ENCODE assay signal across 9 cellular contexts in genomic region chr21:33949516-33950424, GRCh38. TPM values are rescaled to one million over a fixed set of nuclear protein-coding genes. Genes with fewer than 3 reads are reported as not detected.
DNase-seq lines count a peak whose midpoint lies in the region; ATAC-seq and TF ChIP-seq lines count a peak whose summit lies in the region.
"Had no signal": no experiment of that assay in that cellular context is flagged by ENCODE, and none has a peak within 500 bp of the region (broad histone marks: within the 10 kb centered on the region; RNA-seq: fewer than 3 reads in every experiment).

No MANE protein-coding gene starts in this region.

- DNase-seq in stimulated activated CD8-positive, alpha-beta memory T cell treated with anti-CD3 and anti-CD28 coated beads, Interleukin-12 subunit alpha, Interleukin-12 subunit beta, amount 100 ng/mL, for 24 hours (ENCODE audit: extremely low read depth), result peak; percentile 36
- no peak for DNase-seq in NCI-H2196 (lab: John Stamatoyannopoulos, UW; ENCODE audit: unreplicated experiment)
- no peak for DNase-seq in omental fat pad (ENCODE audit: low spot score)
- DNase-seq in left lobe of liver (ENCODE audit: low spot score), result no peak

- ATAC-seq in GM18907 (IDR thresholded peaks at IDR 0.05; ENCODE audit: unreplicated experiment) (peak; percentile 30), omental fat pad (ENCODE audit: low FRiP score) (no peak), left lobe of liver (no peak), HG03469 (IDR thresholded peaks at IDR 0.05; ENCODE audit: unreplicated experiment) (no peak)

- TF ChIP-seq CTCF in VCaP (conservative IDR thresholded peaks at IDR 0.05), result no peak
- no peak for TF ChIP-seq CTCF in omental fat pad (IDR thresholded peaks at IDR 0.05)

- H3K9me3 ChIP-seq in duodenal mucosa (ENCODE audit: control insufficient read depth in 1 of 2, low read length in 2 of 2), result no peaks in the 10 kb centered on the region
- H3K9me3 ChIP-seq: SJSA1 had no signal

- H3K27ac ChIP-seq in VCaP (peak overlapping the region; percentile 92), duodenal mucosa (ENCODE audit: low read depth, low read length) (peak overlapping the region; percentile 79)

- H3K4me3 ChIP-seq in duodenal mucosa (ENCODE audit: low read depth in 1 of 2, low read length in 2 of 2), result no peak overlapping the region
- H3K4me3 ChIP-seq: SJSA1 had no signal

- peaks cover 28 to 31% of the 10 kb centered on the region in 2 donors for H3K4me1 ChIP-seq in duodenal mucosa (ENCODE audit: control insufficient read depth in 1 of 2, insufficient read depth in 2 of 2, low read length in 2 of 2)

- H3K9ac ChIP-seq in duodenal mucosa (ENCODE audit: low read depth in 1 of 2, low read length in 2 of 2), result no peak overlapping the region

- no peaks in the 10 kb centered on the region for H3K27me3 ChIP-seq in duodenal mucosa (ENCODE audit: control insufficient read depth in 1 of 2, insufficient read depth in 2 of 2, low read length in 2 of 2)
- H3K27me3 ChIP-seq: SJSA1 had no signal

- no peaks in the 10 kb centered on the region for H3K36me3 ChIP-seq in duodenal mucosa (ENCODE audit: control insufficient read depth in 1 of 2, insufficient read depth in 2 of 2, low read length in 2 of 2)
- H3K36me3 ChIP-seq: SJSA1 had no signal

RNA-seq across cellular contexts. Expression of gene ATP5PO, which starts 34.2 kb away (rescaled TPM):
- total RNA-seq in omental fat pad, result 100 to 1,000 TPM; 143 to 223 (median 219) TPM
- 86.8 TPM for total RNA-seq in left lobe of liver
